In the genomic region with DNA sequence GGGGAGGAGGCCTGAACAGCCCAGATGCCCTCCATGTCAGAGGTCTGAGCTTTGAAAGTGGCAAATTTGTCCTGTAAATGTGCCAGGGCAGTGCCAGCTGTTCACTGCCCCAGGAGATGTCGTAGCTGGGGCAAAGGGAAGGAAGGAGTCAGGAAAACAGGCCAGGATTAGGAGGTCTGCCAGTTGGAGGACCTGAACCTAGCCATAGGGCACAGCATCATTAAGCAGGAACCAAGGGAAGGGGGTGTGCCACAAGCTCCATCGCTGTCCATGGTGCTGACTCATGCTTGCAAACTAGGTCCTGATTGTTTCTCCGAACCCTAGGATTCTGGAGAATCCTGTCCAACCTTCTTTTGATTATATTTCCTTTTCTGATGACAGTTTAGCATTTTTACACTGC, we compare ENCODE assay signal across 8 cellular contexts.
A peak's percentile ranks its signal among the peaks of the same experiment; 100 is the strongest.
DNase-seq lines count a peak whose midpoint lies in the region; ATAC-seq and TF ChIP-seq lines count a peak whose summit lies in the region.

No MANE protein-coding gene starts in this region.

- no peak overlapping the region for H3K9ac ChIP-seq in mammary epithelial cell (ENCODE audit: insufficient read depth, low read length)

- peak; percentile 93 for DNase-seq in GM23338 (ENCODE audit: low spot score)
- DNase-seq in NB4 (ENCODE audit: low read depth): peak; percentile 71
- DNase-seq in mammary epithelial cell: peak; percentile 5
- peak; percentile 93 for DNase-seq in nephron progenitor cell
- DNase-seq in NCI-H2196 (lab: John Stamatoyannopoulos, UW; ENCODE audit: unreplicated experiment): no peak

- CTCF ChIA-PET in mammary epithelial cell (lab: Charles Lee; ENCODE audit: low non-redundant PET): no interaction called here

- H3K4me3 Mint-ChIP-seq in GM23338 (no peak overlapping the region), nephron progenitor cell (no peak overlapping the region)

- no peaks in the 10 kb centered on the region for H3F3A ChIP-seq in GM23338 (replicated peaks; ENCODE audit: low read depth)

- H3K4me1 ChIP-seq in GM23338 (ENCODE audit: insufficient read depth) (no peaks in the 10 kb centered on the region), mammary epithelial cell (ENCODE audit: insufficient read depth, low read length) (no peaks in the 10 kb centered on the region)

- H3K27me3 ChIP-seq in GM23338 (ENCODE audit: insufficient read depth): no peaks in the 10 kb centered on the region
- H3K27me3 ChIP-seq in mammary epithelial cell (ENCODE audit: insufficient read depth, low read length): no peaks in the 10 kb centered on the region

- H3K4me2 ChIP-seq in GM23338 (no peak overlapping the region), mammary epithelial cell (ENCODE audit: insufficient read depth, low read depth, low read length) (no peak overlapping the region)

- H2AFZ ChIP-seq in GM23338 (no peak overlapping the region), mammary epithelial cell (ENCODE audit: low read depth, low read length) (no peak overlapping the region)

- dilution Hi-C loops in mammary epithelial cell (cut with HindIII; ENCODE audit: low sequenced_read_pairs): no loop called here

- no peaks in the 10 kb centered on the region for H3K9me3 ChIP-seq in mammary epithelial cell (replicated peaks; ENCODE audit: insufficient read depth, low read length)

- no peaks in the 10 kb centered on the region for H3K36me3 ChIP-seq in GM23338 (ENCODE audit: insufficient read depth)
- H3K36me3 ChIP-seq in mammary epithelial cell (ENCODE audit: insufficient read depth, low read length): no peaks in the 10 kb centered on the region

- ATAC-seq in GM23338: peak; percentile 88
- no peak for ATAC-seq in GM21528 (IDR thresholded peaks at IDR 0.05; ENCODE audit: low FRiP score, unreplicated experiment)
- no peak for ATAC-seq in GM21515 (IDR thresholded peaks at IDR 0.05; ENCODE audit: unreplicated experiment)
- no peak for ATAC-seq in GM19351 (IDR thresholded peaks at IDR 0.05; ENCODE audit: unreplicated experiment)

- H3K4me1 Mint-ChIP-seq in GM23338 (peaks cover 3% of the 10 kb centered on the region; the same call in 1 of the 3 replicates), nephron progenitor cell (no peaks in the 10 kb centered on the region)

- 5% methylated on average over 3 of the region's 3 CpGs for WGBS in mammary epithelial cell (ENCODE audit: low coverage, missing lambda C conversion rate)

- no TSS peak for BruUV-seq in mammary epithelial cell (replicated peaks; lab: Mats Ljungman, UMichigan)

- H3K27ac ChIP-seq in GM23338 (ENCODE audit: low read depth): no peak overlapping the region
- H3K27ac ChIP-seq in mammary epithelial cell (ENCODE audit: insufficient read depth, low read depth, low read length): no peak overlapping the region

- in situ Hi-C loops in mammary epithelial cell (cut with MboI; ENCODE audit: low sequenced_read_pairs in 2 of 2): no loop called here

- intact Hi-C loops in mammary epithelial cell (cut with micrococcal nuclease): no loop called here

- H3K27me3 Mint-ChIP-seq in GM23338 (ENCODE audit: insufficient read depth, low read depth, poor library complexity) (peaks cover 12% of the 10 kb centered on the region), nephron progenitor cell (ENCODE audit: low read depth, poor library complexity) (peaks cover 57% of the 10 kb centered on the region)

- H3K9me3 Mint-ChIP-seq in GM23338 (peaks cover 3% of the 10 kb centered on the region; the same call in 2 of the 3 replicates), nephron progenitor cell (no peaks in the 10 kb centered on the region)

- H3K9me2 ChIP-seq in GM23338 (ENCODE audit: insufficient read depth): no peaks in the 10 kb centered on the region

- TF ChIP-seq CTCF in GM23338 (conservative IDR thresholded peaks at IDR 0.05; ENCODE audit: low read depth in 2 of 2) (no peak), NB4 (IDR thresholded peaks at IDR 0.05; ENCODE audit: low read depth, low read length) (no peak), mammary epithelial cell (conservative IDR thresholded peaks at IDR 0.05 in 1 of 2, IDR thresholded peaks at IDR 0.05 in 1 of 2; ENCODE audit: extremely low read depth in 1 of 2, insufficient read depth in 1 of 2, low read depth in 1 of 2, low read length in 2 of 2) (no peak), nephron progenitor cell (IDR thresholded peaks at IDR 0.05) (no peak)

- no peak for TF ChIP-seq POLR2A in NB4 (IDR thresholded peaks at IDR 0.05; ENCODE audit: extremely low read depth, insufficient read length)

- H3K4me3 ChIP-seq in GM23338 (no peak overlapping the region), NB4 (ENCODE audit: low read depth, low read length) (no peak overlapping the region), mammary epithelial cell (replicated peaks in 1 of 3; ENCODE audit: insufficient read depth in 1 of 3, low read depth in 2 of 3, low read length in 3 of 3) (no peak overlapping the region)

- H4K20me1 ChIP-seq in GM23338 (replicated peaks; ENCODE audit: insufficient read depth) (no peaks in the 10 kb centered on the region; the same call in 1 of the 2 replicates), mammary epithelial cell (ENCODE audit: insufficient read depth, low read length) (no peaks in the 10 kb centered on the region)

- no peaks in the 10 kb centered on the region for H3K36me3 Mint-ChIP-seq in GM23338 (ENCODE audit: low read depth)
- H3K36me3 Mint-ChIP-seq in nephron progenitor cell (ENCODE audit: low read depth): no peaks in the 10 kb centered on the region

- H3K27ac Mint-ChIP-seq in GM23338: no peak overlapping the region
- no peak overlapping the region for H3K27ac Mint-ChIP-seq in nephron progenitor cell

- H3K79me2 ChIP-seq in GM23338 (replicated peaks; ENCODE audit: insufficient read depth) (no peaks in the 10 kb centered on the region), mammary epithelial cell (ENCODE audit: insufficient read depth, low read length) (no peaks in the 10 kb centered on the region)

TF ChIP-seq in GM23338, 12 proteins besides CTCF, POLR2A, EP300 and RAD21 (continues in another document):
- TF ChIP-seq, protein P1, sequence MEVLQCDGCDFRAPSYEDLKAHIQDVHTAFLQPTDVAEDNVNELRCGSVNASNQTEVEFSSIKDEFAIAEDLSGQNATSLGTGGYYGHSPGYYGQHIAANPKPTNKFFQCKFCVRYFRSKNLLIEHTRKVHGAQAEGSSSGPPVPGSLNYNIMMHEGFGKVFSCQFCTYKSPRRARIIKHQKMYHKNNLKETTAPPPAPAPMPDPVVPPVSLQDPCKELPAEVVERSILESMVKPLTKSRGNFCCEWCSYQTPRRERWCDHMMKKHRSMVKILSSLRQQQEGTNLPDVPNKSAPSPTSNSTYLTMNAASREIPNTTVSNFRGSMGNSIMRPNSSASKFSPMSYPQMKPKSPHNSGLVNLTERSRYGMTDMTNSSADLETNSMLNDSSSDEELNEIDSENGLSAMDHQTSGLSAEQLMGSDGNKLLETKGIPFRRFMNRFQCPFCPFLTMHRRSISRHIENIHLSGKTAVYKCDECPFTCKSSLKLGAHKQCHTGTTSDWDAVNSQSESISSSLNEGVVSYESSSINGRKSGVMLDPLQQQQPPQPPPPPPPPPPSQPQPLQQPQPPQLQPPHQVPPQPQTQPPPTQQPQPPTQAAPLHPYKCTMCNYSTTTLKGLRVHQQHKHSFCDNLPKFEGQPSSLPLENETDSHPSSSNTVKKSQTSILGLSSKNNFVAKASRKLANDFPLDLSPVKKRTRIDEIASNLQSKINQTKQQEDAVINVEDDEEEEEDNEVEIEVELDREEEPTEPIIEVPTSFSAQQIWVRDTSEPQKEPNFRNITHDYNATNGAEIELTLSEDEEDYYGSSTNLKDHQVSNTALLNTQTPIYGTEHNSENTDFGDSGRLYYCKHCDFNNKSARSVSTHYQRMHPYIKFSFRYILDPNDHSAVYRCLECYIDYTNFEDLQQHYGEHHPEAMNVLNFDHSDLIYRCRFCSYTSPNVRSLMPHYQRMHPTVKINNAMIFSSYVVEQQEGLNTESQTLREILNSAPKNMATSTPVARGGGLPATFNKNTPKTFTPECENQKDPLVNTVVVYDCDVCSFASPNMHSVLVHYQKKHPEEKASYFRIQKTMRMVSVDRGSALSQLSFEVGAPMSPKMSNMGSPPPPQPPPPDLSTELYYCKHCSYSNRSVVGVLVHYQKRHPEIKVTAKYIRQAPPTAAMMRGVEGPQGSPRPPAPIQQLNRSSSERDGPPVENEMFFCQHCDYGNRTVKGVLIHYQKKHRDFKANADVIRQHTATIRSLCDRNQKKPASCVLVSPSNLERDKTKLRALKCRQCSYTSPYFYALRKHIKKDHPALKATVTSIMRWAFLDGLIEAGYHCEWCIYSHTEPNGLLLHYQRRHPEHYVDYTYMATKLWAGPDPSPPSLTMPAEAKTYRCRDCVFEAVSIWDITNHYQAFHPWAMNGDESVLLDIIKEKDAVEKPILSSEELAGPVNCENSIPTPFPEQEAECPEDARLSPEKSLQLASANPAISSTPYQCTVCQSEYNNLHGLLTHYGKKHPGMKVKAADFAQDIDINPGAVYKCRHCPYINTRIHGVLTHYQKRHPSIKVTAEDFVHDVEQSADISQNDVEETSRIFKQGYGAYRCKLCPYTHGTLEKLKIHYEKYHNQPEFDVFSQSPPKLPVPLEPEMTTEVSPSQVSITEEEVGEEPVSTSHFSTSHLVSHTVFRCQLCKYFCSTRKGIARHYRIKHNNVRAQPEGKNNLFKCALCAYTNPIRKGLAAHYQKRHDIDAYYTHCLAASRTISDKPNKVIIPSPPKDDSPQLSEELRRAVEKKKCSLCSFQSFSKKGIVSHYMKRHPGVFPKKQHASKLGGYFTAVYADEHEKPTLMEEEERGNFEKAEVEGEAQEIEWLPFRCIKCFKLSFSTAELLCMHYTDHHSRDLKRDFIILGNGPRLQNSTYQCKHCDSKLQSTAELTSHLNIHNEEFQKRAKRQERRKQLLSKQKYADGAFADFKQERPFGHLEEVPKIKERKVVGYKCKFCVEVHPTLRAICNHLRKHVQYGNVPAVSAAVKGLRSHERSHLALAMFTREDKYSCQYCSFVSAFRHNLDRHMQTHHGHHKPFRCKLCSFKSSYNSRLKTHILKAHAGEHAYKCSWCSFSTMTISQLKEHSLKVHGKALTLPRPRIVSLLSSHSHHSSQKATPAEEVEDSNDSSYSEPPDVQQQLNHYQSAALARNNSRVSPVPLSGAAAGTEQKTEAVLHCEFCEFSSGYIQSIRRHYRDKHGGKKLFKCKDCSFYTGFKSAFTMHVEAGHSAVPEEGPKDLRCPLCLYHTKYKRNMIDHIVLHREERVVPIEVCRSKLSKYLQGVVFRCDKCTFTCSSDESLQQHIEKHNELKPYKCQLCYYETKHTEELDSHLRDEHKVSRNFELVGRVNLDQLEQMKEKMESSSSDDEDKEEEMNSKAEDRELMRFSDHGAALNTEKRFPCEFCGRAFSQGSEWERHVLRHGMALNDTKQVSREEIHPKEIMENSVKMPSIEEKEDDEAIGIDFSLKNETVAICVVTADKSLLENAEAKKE (CRISPR knock-in tag; IDR thresholded peaks at IDR 0.05): no peak
- TF ChIP-seq ZNF114 (CRISPR knock-in tag; IDR thresholded peaks at IDR 0.05): no peak
